8 cellular contexts compared by ENCODE assay signal in the genomic region with DNA sequence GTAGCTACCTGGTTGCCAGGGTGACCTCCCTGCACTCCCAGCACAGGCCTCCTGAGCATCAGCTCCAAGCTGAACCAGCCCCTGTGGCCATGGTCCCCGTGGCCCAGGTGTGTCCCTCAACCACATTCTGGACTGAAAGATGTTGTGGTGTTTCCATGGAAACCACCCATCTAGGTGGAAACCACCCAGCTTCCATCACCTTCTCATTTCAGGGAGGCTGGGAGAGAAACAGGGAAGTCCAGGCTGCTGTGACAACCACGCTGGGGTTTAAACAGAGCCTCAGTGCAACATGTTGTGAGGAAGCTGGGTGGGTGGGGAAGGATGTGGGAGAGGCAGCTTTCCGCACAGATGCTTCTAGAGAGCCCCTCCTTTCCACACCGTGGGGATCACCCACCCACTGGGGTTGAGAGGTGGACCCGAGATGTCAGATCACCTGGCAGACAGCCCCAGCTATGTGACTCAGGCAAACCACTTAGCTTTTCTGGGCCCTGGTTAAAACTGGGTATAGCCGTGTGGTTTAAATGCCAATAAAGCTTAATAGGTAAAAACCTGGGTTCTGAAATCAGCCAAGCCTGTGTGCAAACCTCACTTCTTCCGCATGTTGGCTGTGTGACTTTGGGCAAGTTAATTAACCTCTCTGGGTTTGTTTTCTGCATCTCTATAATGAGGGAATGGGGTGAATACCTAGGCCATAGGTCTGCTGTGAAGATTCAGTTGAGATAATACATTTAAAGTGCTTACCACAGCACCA.
DNase-seq lines count a peak whose midpoint lies in the region; ATAC-seq and TF ChIP-seq lines count a peak whose summit lies in the region.

No MANE protein-coding gene starts in this region.

- H3K27ac ChIP-seq in substantia nigra (ENCODE audit: low read depth, low read length, poor library complexity, severe bottlenecking) = peak overlapping the region; percentile 6

- DNase-seq in activated CD4-positive, CD25-positive, alpha-beta regulatory T cell treated with anti-CD3 and anti-CD28 coated beads, Interleukin-2, amount 50 U/mL, for 72 hours = peak; percentile 45
- peak; percentile 24 to 45 for DNase-seq in erythroblast (lab: John Stamatoyannopoulos, UW)
- DNase-seq in substantia nigra (lab: John Stamatoyannopoulos, UW) = no peak
- DNase-seq in NCI-H510A treated with DMSO at 0.1 percent for 48 hours (lab: John Stamatoyannopoulos, UW) = no peak
- no peak for DNase-seq in SHP77 treated with DMSO at 0.1 percent for 48 hours (lab: John Stamatoyannopoulos, UW)
- no peak for DNase-seq in NCI-H2029 (lab: John Stamatoyannopoulos, UW)

- TF ChIP-seq POLR2A in erythroblast (IDR thresholded peaks at IDR 0.05; ENCODE audit: low read length) = no peak

- ATAC-seq in GM18498 (IDR thresholded peaks at IDR 0.05; ENCODE audit: unreplicated experiment) (peak; percentile 42), HG02678 (IDR thresholded peaks at IDR 0.05; ENCODE audit: unreplicated experiment) (peak; percentile 41)

Comparison
In these comparisons a context has a peak if more than half of its experiments do, and no peak if none do; other contexts are left out.
1. DNase-seq: peak in activated CD4-positive, CD25-positive, alpha-beta regulatory T cell treated with anti-CD3 and anti-CD28 coated beads, Interleukin-2, amount 50 U/mL, for 72 hours (single experiment) and erythroblast (2 of 2); none in substantia nigra (0 of 49), NCI-H510A treated with DMSO at 0.1 percent for 48 hours (single experiment), SHP77 treated with DMSO at 0.1 percent for 48 hours (single experiment) and NCI-H2029 (single experiment).